ENCODE assay signal across 12 cellular contexts in genomic region chr2:121196132-121196848, GRCh38.
DNase-seq lines count a peak whose midpoint lies in the region; ATAC-seq and TF ChIP-seq lines count a peak whose summit lies in the region.
"Had no signal": no experiment of that assay in that cellular context is flagged by ENCODE, and none has a peak within 500 bp of the region (broad histone marks: within the 10 kb centered on the region; RNA-seq: fewer than 3 reads in every experiment).

No MANE protein-coding gene starts in this region.

- no peaks in the 10 kb centered on the region for H3K27me3 Mint-ChIP-seq in WTC11 (ENCODE audit: low read depth)

- no peaks in the 10 kb centered on the region for H3K36me3 Mint-ChIP-seq in WTC11

- no peaks in the 10 kb centered on the region for H3K27me3 ChIP-seq in layer of hippocampus (ENCODE audit: control insufficient read depth, insufficient read depth, low read length)
- H3K27me3 ChIP-seq in thoracic aorta (replicated peaks; ENCODE audit: insufficient read depth), result no peaks in the 10 kb centered on the region
- H3K27me3 ChIP-seq: colonic mucosa had no signal

- no peak overlapping the region for H3K4me3 Mint-ChIP-seq in WTC11

- no peak overlapping the region for H3K4me3 ChIP-seq in thoracic aorta
- H3K4me3 ChIP-seq: colonic mucosa, SK-N-MC had no signal

- H3K4me1 ChIP-seq in thoracic aorta (ENCODE audit: control insufficient read depth in 1 of 2, low read depth in 2 of 2), result peaks cover 17 to 28% of the 10 kb centered on the region in 2 donors
- H3K4me1 ChIP-seq: colonic mucosa had no signal

- peak; percentile 66 for DNase-seq in NCI-H2029 treated with DMSO at 0.1 percent for 48 hours (lab: John Stamatoyannopoulos, UW)
- peak; percentile 23 for DNase-seq in WTC11 (ENCODE audit: low spot score)
- no peak for DNase-seq in thoracic aorta (ENCODE audit: low spot score)
- DNase-seq: activated CD8-positive, alpha-beta memory T cell treated with anti-CD3 and anti-CD28 coated beads, Interleukin-2, amount 50 U/mL, for 4 hours; colonic mucosa; NCI-H1417 treated with DMSO at 0.1 percent for 48 hours had no signal

- peak overlapping the region; percentile 80 for H3K27ac ChIP-seq in layer of hippocampus (ENCODE audit: low read depth, low read length)
- peak overlapping the region; percentile 83 to 94 for H3K27ac ChIP-seq in thoracic aorta
- H3K27ac ChIP-seq: colonic mucosa, SK-N-MC, VCaP had no signal

- POLR2A ChIA-PET in WTC11 (lab: Charles Lee), result no interaction called here

- peaks cover 12% of the 10 kb centered on the region for H3K4me1 Mint-ChIP-seq in WTC11

- H3K9me3 Mint-ChIP-seq in WTC11, result no peaks in the 10 kb centered on the region

- peak; percentile 88 for ATAC-seq in WTC11
- ATAC-seq in thoracic aorta (ENCODE audit: insufficient number of reproducible peaks, low FRiP score, low read depth), result no peak
- no peak for ATAC-seq in HG02678 (IDR thresholded peaks at IDR 0.05; ENCODE audit: unreplicated experiment)
- ATAC-seq in GM21515 (IDR thresholded peaks at IDR 0.05; ENCODE audit: unreplicated experiment), result no peak
- ATAC-seq in GM21360 (IDR thresholded peaks at IDR 0.05; ENCODE audit: unreplicated experiment), result no peak

- H3K9me3 ChIP-seq in thoracic aorta, result no peaks in the 10 kb centered on the region
- H3K9me3 ChIP-seq: colonic mucosa had no signal

- H3K36me3 ChIP-seq in thoracic aorta, result no peaks in the 10 kb centered on the region
- H3K36me3 ChIP-seq: colonic mucosa had no signal

- CTCF ChIA-PET in WTC11 (lab: Charles Lee), result interaction anchor here (1.4 to 5.4 kb wide), 2 partner anchors 68 to 160 kb away, joined by 5 to 18 read pairs; no protein-coding TSS in a partner anchor

- TF ChIP-seq CTCF in WTC11 (IDR thresholded peaks at IDR 0.05) (no peak), thoracic aorta (IDR thresholded peaks at IDR 0.05) (no peak)

- H3K27ac Mint-ChIP-seq in WTC11, result no peak overlapping the region

TF ChIP-seq in WTC11, 78 proteins besides CTCF, POLR2A, EP300 and RAD21:
- TF ChIP-seq FOXP4 (CRISPR knock-in tag; IDR thresholded peaks at IDR 0.05) (no peak), ZNF138 (CRISPR knock-in tag; conservative IDR thresholded peaks at IDR 0.05) (no peak), TCF7 (CRISPR knock-in tag; IDR thresholded peaks at IDR 0.05; ENCODE audit: low read depth) (no peak), AR (CRISPR knock-in tag; IDR thresholded peaks at IDR 0.05) (no peak), JAZF1 (CRISPR knock-in tag; IDR thresholded peaks at IDR 0.05) (no peak), USF2 (CRISPR knock-in tag; IDR thresholded peaks at IDR 0.05) (no peak), HMGA2 (CRISPR knock-in tag; IDR thresholded peaks at IDR 0.05) (no peak), ZNF532 (CRISPR knock-in tag; IDR thresholded peaks at IDR 0.05; ENCODE audit: borderline replicate concordance) (no peak), USF1 (CRISPR knock-in tag; IDR thresholded peaks at IDR 0.05) (no peak), CREB1 (CRISPR knock-in tag; IDR thresholded peaks at IDR 0.05) (no peak), ZNF416 (CRISPR knock-in tag; IDR thresholded peaks at IDR 0.05) (no peak), ESRRA (CRISPR knock-in tag; IDR thresholded peaks at IDR 0.05; ENCODE audit: borderline replicate concordance) (no peak)
TF ChIP-seq in WTC11: peak in this region for 0.
